2 cellular contexts compared by ENCODE assay signal in the genomic region with DNA sequence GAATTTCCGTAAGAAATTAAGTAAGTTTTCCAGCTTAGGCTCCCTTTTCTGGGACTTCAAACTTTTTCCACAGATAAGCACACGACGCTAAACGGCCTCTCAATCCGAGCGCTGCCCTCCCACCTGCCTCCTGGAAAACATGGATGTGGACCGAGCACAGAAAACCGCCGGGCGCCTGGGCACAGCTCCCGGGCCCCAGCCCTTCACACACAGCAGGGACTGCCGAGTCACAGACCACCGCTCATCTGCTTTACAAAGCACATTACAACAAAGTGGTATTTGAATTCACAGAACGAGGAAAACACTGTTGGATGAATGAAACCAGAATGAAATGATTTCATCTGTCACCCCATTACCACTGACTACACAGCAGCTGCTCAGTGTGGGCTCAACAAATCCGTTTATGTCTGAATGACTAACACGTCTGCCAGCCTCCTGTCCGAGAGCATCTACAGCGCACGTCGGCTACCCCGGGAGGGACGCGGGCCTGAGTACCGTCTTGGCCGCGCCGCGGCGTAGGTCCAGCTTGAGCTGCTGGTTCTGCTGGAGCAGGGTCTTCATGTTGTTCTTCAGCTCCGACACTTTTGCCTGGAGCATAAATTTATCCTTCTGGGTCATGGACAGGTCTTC.
TF ChIP-seq lines count a peak whose summit lies in the region.

No MANE protein-coding gene starts in this region.

TF ChIP-seq in K562, 482 proteins besides CTCF, POLR2A, EP300 and RAD21:
- no peak for TF ChIP-seq ZNF3 (CRISPR knock-in tag; IDR thresholded peaks at IDR 0.05)
- no peak for TF ChIP-seq POLR2AphosphoS5 (IDR thresholded peaks at IDR 0.05; ENCODE audit: control insufficient read depth, insufficient read depth, low read depth, low read length)
- TF ChIP-seq GTF2F1 (IDR thresholded peaks at IDR 0.05; ENCODE audit: low read depth, low read length) = no peak
- TF ChIP-seq, protein P1, sequence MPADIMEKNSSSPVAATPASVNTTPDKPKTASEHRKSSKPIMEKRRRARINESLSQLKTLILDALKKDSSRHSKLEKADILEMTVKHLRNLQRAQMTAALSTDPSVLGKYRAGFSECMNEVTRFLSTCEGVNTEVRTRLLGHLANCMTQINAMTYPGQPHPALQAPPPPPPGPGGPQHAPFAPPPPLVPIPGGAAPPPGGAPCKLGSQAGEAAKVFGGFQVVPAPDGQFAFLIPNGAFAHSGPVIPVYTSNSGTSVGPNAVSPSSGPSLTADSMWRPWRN (IDR thresholded peaks at IDR 0.05; ENCODE audit: low read depth) = no peak
- TF ChIP-seq NELFE (IDR thresholded peaks at IDR 0.05; ENCODE audit: insufficient read depth, insufficient read length) = no peak
- TF ChIP-seq, protein P2, sequence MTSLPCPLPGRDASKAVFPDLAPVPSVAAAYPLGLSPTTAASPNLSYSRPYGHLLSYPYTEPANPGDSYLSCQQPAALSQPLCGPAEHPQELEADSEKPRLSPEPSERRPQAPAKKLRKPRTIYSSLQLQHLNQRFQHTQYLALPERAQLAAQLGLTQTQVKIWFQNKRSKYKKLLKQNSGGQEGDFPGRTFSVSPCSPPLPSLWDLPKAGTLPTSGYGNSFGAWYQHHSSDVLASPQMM (CRISPR knock-in tag; IDR thresholded peaks at IDR 0.05) = no peak
- TF ChIP-seq RBM22 (IDR thresholded peaks at IDR 0.05; ENCODE audit: low read depth, low read length, poor library complexity, severe bottlenecking) = peak; percentile 36
- TF ChIP-seq RUNX1 (IDR thresholded peaks at IDR 0.05; ENCODE audit: low read depth) = no peak

TF ChIP-seq in GM12891, 5 proteins besides CTCF, POLR2A, EP300 and RAD21:
- no peak for TF ChIP-seq PAX5 (IDR thresholded peaks at IDR 0.05; ENCODE audit: insufficient read depth, low read length, severe bottlenecking)
- TF ChIP-seq POLR2AphosphoS5 (IDR thresholded peaks at IDR 0.05; ENCODE audit: low read depth, low read length) = no peak
- TF ChIP-seq SPI1 (IDR thresholded peaks at IDR 0.05; ENCODE audit: low read depth, low read length) = no peak
- no peak for TF ChIP-seq TAF1 (IDR thresholded peaks at IDR 0.05; ENCODE audit: low read depth, low read length)
- no peak for TF ChIP-seq POU2F2 (IDR thresholded peaks at IDR 0.05; ENCODE audit: low read depth, low read length)
